In genomic region chr11:126282742-126283591, GRCh38 we compare ENCODE assay signal across 8 cellular contexts. TPM values are rescaled to one million over a fixed set of nuclear protein-coding genes. Genes with fewer than 3 reads are reported as not detected.
A peak's percentile ranks its signal among the peaks of the same experiment; 100 is the strongest.
DNase-seq lines count a peak whose midpoint lies in the region; ATAC-seq and TF ChIP-seq lines count a peak whose summit lies in the region.

Gene TIRAP, plus strand, starts transcription at chr11:126283093. Its CDS starts 7,802 bp downstream, at chr11:126290895.

- H3K4me3 ChIP-seq in iPS-18a (ENCODE audit: low read length): peak within 1 kb of the TSS; percentile 72
- peak within 1 kb of the TSS; percentile 55 for H3K4me3 ChIP-seq in skeletal muscle cell (ENCODE audit: low read depth, low read length)

- H3K27ac Mint-ChIP-seq in MCF 10A (ENCODE audit: low read depth, unreplicated experiment): peak within 1 kb of the TSS; percentile 80

- ATAC-seq in HG02642 (IDR thresholded peaks at IDR 0.05; ENCODE audit: poor library complexity, unreplicated experiment): peak; percentile 72

- no peaks in the 10 kb centered on the region for H3K9me3 Mint-ChIP-seq in MCF 10A (ENCODE audit: unreplicated experiment)

- H3K4me1 ChIP-seq in iPS-18a (ENCODE audit: control insufficient read depth, low read depth, low read length): peaks cover 4% of the 10 kb centered on the region

- CTCF ChIA-PET in MCF 10A (lab: Yijun Ruan, JAX): interaction anchor here (0.6 to 1.0 kb wide), 6 partner anchors 11 to 728 kb away, joined by 3 to 6 read pairs (median 4); no protein-coding TSS in a partner anchor

- peaks cover 21% of the 10 kb centered on the region for H3K4me1 Mint-ChIP-seq in MCF 10A (ENCODE audit: insufficient read depth, unreplicated experiment)

- peak; percentile 78 for TF ChIP-seq POLR2A in GM15510 (IDR thresholded peaks at IDR 0.05; ENCODE audit: borderline replicate concordance, extremely low read depth, insufficient read length)

- H3K27me3 Mint-ChIP-seq in MCF 10A (ENCODE audit: insufficient read depth, unreplicated experiment): no peaks in the 10 kb centered on the region

- no TSS peak for BruUV-seq in MCF 10A (replicated peaks; lab: Mats Ljungman, UMichigan)

- TF ChIP-seq CTCF in VCaP (conservative IDR thresholded peaks at IDR 0.05): no peak
- TF ChIP-seq CTCF in MCF 10A (IDR thresholded peaks at IDR 0.05; ENCODE audit: unreplicated experiment): no peak

- peaks cover 6% of the 10 kb centered on the region for H3K36me3 ChIP-seq in iPS-18a (ENCODE audit: control insufficient read depth, low read depth, low read length)

- H3K27ac ChIP-seq in VCaP (peak within 1 kb of the TSS; percentile 98), iPS-18a (ENCODE audit: low read length) (no peak within 1 kb of the TSS)

- H3K27me3 ChIP-seq in iPS-18a (ENCODE audit: control insufficient read depth, insufficient read depth, low read length): peaks cover 21% of the 10 kb centered on the region

- H3K36me3 Mint-ChIP-seq in MCF 10A (ENCODE audit: insufficient read depth, unreplicated experiment): peaks cover 7% of the 10 kb centered on the region

- H3K4me3 Mint-ChIP-seq in MCF 10A (ENCODE audit: unreplicated experiment): peak within 1 kb of the TSS; percentile 83

- intact Hi-C loops in MCF 10A (cut with micrococcal nuclease): no loop called here

- DNase-seq in NCI-H146 treated with DMSO at 0.1 percent for 48 hours (lab: John Stamatoyannopoulos, UW; ENCODE audit: unreplicated experiment) (peak; percentile 55), MCF 10A (ENCODE audit: unreplicated experiment) (peak; percentile 55), skeletal muscle cell (ENCODE audit: low read depth) (no peak), NCI-H128 (lab: John Stamatoyannopoulos, UW; ENCODE audit: unreplicated experiment) (no peak)

- peak within 1 kb of the TSS; percentile 58 for H3K9ac ChIP-seq in iPS-18a (ENCODE audit: low read length)

- no peaks in the 10 kb centered on the region for H3K9me3 ChIP-seq in iPS-18a (ENCODE audit: control insufficient read depth, low read depth, low read length)

- POLR2A ChIA-PET in MCF 10A (lab: Yijun Ruan, JAX): interaction anchor here (0.6 to 4.8 kb wide), 13 partner anchors 11 to 672 kb away, joined by 3 to 41 read pairs (median 3); partner anchors contain the start of genes DCPS, FAM118B, FOXRED1 and HYLS1

RNA-seq across cellular contexts. Expression of gene TIRAP, which starts in this region (rescaled TPM):
- 11.9 and 14.0 TPM in 2 replicates for total RNA-seq in MCF 10A (2022)

Comparison
In these comparisons a context has a peak if more than half of its experiments do, and no peak if none do; other contexts are left out.
1. DNase-seq: peak in NCI-H146 treated with DMSO at 0.1 percent for 48 hours (single experiment) and MCF 10A (single experiment); none in skeletal muscle cell (single experiment) and NCI-H128 (single experiment).